ENCODE assay signal across 14 cellular contexts in the genomic region with DNA sequence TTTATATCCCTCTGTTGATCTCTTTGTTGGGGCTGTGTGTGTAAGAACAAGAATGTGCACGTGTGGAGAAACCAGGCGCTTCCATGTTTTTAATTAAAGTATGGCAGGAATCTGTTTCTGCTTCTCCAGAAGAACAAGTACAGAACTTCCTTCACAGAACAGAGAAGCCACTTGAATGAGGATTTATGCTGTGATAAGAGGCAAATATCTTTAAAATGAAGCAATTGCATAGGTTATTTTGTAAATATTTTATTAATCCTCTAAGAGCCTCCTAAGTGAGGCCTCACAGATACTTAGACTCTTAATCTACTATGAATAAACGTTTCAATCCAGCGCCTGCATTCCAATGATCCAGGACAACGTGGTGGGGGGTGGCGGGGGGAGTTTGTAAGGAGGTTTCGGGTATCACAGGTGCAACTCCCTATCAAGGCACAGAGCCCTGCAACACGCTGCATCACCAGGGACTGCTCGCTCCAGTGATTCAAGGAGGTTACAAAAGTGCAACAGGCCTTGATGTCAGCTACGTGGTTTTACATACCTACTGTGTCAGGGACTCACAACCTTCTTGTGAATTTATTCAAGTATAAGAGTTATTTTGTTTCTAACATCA.
A peak's percentile ranks its signal among the peaks of the same experiment; 100 is the strongest.
DNase-seq lines count a peak whose midpoint lies in the region; ATAC-seq and TF ChIP-seq lines count a peak whose summit lies in the region.
"Had no signal": no experiment of that assay in that cellular context is flagged by ENCODE, and none has a peak within 500 bp of the region (broad histone marks: within the 10 kb centered on the region; RNA-seq: fewer than 3 reads in every experiment).

No MANE protein-coding gene starts in this region.

- in situ Hi-C loops in GM23248 (cut with MboI): no loop called here

- peak; percentile 37 for ATAC-seq in GM18868 (IDR thresholded peaks at IDR 0.05; ENCODE audit: unreplicated experiment)
- ATAC-seq in HG02840 (IDR thresholded peaks at IDR 0.05; ENCODE audit: low FRiP score, unreplicated experiment): no peak
- ATAC-seq: PC-3 had no signal

- H3K4me1 ChIP-seq in NT2/D1 (ENCODE audit: insufficient read depth, insufficient read length): no peaks in the 10 kb centered on the region
- H3K4me1 ChIP-seq in iPS-18a (ENCODE audit: control insufficient read depth, low read depth, low read length): peaks cover 26% of the 10 kb centered on the region
- H3K4me1 ChIP-seq in GM23248 (ENCODE audit: insufficient read depth): no peaks in the 10 kb centered on the region
- peaks cover 0 to 4% of the 10 kb centered on the region in 2 donors for H3K4me1 ChIP-seq in adrenal gland (replicated peaks in 1 of 2)
- H3K4me1 ChIP-seq: upper lobe of left lung had no signal

- H3K27me3 ChIP-seq in NT2/D1 (ENCODE audit: insufficient read depth, insufficient read length) (no peaks in the 10 kb centered on the region), iPS-18a (ENCODE audit: control insufficient read depth, insufficient read depth, low read length) (no peaks in the 10 kb centered on the region), GM23248 (replicated peaks; ENCODE audit: insufficient read depth) (no peaks in the 10 kb centered on the region), adrenal gland (no peaks in the 10 kb centered on the region)
- H3K27me3 ChIP-seq: upper lobe of left lung had no signal

- DNase-seq in NT2/D1 (ENCODE audit: low read depth, low spot score) (peak; percentile 18), retinal pigment epithelial cell (ENCODE audit: low read depth) (peak; percentile 24), GM23248 (no peak), adrenal gland (no peak)
- DNase-seq: effector CD4-positive, alpha-beta T cell; foreskin melanocyte; naive B cell; NCI-H2227 treated with DMSO at 0.1 percent for 48 hours; PC-3; WERI-Rb-1 had no signal

- H3K9me3 ChIP-seq in NT2/D1 (ENCODE audit: insufficient read depth, low read length): no peaks in the 10 kb centered on the region
- H3K9me3 ChIP-seq in iPS-18a (ENCODE audit: control insufficient read depth, low read depth, low read length): no peaks in the 10 kb centered on the region
- H3K9me3 ChIP-seq in GM23248 (ENCODE audit: low read depth): no peaks in the 10 kb centered on the region
- no peaks in the 10 kb centered on the region for H3K9me3 ChIP-seq in adrenal gland (replicated peaks in 1 of 3)
- H3K9me3 ChIP-seq: upper lobe of left lung had no signal

- TF ChIP-seq CTCF in retinal pigment epithelial cell (conservative IDR thresholded peaks at IDR 0.05; ENCODE audit: low read depth, low read length): no peak
- no peak for TF ChIP-seq CTCF in adrenal gland (IDR thresholded peaks at IDR 0.05)

- H2AFZ ChIP-seq in GM23248: no peak overlapping the region

- H3F3A ChIP-seq in GM23248 (ENCODE audit: insufficient read depth): peaks cover 5% of the 10 kb centered on the region; the same call in 1 of the 2 replicates

- H3K4me3 ChIP-seq in NT2/D1 (ENCODE audit: insufficient read length, low read depth) (no peak overlapping the region), iPS-18a (ENCODE audit: low read length) (no peak overlapping the region), retinal pigment epithelial cell (ENCODE audit: low read length) (no peak overlapping the region), GM23248 (no peak overlapping the region), adrenal gland (no peak overlapping the region)
- H3K4me3 ChIP-seq: upper lobe of left lung had no signal

- H3K9ac ChIP-seq in NT2/D1 (ENCODE audit: insufficient read length, low read depth): no peak overlapping the region
- H3K9ac ChIP-seq in iPS-18a (ENCODE audit: low read length): peak overlapping the region; percentile 2
- H3K9ac ChIP-seq in GM23248: no peak overlapping the region

- H3K79me2 ChIP-seq in GM23248 (ENCODE audit: insufficient read depth): peaks cover 63% of the 10 kb centered on the region

- no peaks in the 10 kb centered on the region for H3K36me3 ChIP-seq in NT2/D1 (ENCODE audit: insufficient read depth, insufficient read length, low read length)
- H3K36me3 ChIP-seq in iPS-18a (ENCODE audit: control insufficient read depth, low read depth, low read length): no peaks in the 10 kb centered on the region
- no peaks in the 10 kb centered on the region for H3K36me3 ChIP-seq in GM23248 (ENCODE audit: low read depth)
- no peaks in the 10 kb centered on the region for H3K36me3 ChIP-seq in adrenal gland (replicated peaks in 1 of 2)
- H3K36me3 ChIP-seq: upper lobe of left lung, WERI-Rb-1 had no signal

- no peak for TF ChIP-seq POLR2A in adrenal gland (IDR thresholded peaks at IDR 0.05)

- peak overlapping the region; percentile 35 for H3K27ac ChIP-seq in iPS-18a (ENCODE audit: low read length)
- H3K27ac ChIP-seq in GM23248: no peak overlapping the region
- H3K27ac ChIP-seq in adrenal gland: no peak overlapping the region
- H3K27ac ChIP-seq: upper lobe of left lung, WERI-Rb-1 had no signal

- intact Hi-C loops in adrenal gland (cut with DNase I): no loop called here

- no peaks in the 10 kb centered on the region for H3K9me2 ChIP-seq in GM23248 (ENCODE audit: insufficient read depth)

- 70 to 74% methylated on average over 10 of the region's 10 CpGs for WGBS in GM23248 (ENCODE audit: low coverage in 1 of 2, low lambda C conversion rate in 2 of 2, missing lambda C conversion rate in 2 of 2), 2 experiments
- whole genome bisulfite sequencing in adrenal gland, 4 donors: 76 to 78% (median 78%) methylated on average over 9 to 10 of the region's 10 CpGs

- no peak overlapping the region for H3K4me2 ChIP-seq in GM23248 (ENCODE audit: unreplicated experiment)

- H4K20me1 ChIP-seq in GM23248 (ENCODE audit: insufficient read depth): no peaks in the 10 kb centered on the region

Comparison
In these comparisons a context has a peak if more than half of its experiments do, and no peak if none do; other contexts are left out.
1. DNase-seq: peak in NT2/D1 (single experiment) and retinal pigment epithelial cell (single experiment); none in GM23248 (single experiment) and adrenal gland (0 of 7).